In the genomic region with DNA sequence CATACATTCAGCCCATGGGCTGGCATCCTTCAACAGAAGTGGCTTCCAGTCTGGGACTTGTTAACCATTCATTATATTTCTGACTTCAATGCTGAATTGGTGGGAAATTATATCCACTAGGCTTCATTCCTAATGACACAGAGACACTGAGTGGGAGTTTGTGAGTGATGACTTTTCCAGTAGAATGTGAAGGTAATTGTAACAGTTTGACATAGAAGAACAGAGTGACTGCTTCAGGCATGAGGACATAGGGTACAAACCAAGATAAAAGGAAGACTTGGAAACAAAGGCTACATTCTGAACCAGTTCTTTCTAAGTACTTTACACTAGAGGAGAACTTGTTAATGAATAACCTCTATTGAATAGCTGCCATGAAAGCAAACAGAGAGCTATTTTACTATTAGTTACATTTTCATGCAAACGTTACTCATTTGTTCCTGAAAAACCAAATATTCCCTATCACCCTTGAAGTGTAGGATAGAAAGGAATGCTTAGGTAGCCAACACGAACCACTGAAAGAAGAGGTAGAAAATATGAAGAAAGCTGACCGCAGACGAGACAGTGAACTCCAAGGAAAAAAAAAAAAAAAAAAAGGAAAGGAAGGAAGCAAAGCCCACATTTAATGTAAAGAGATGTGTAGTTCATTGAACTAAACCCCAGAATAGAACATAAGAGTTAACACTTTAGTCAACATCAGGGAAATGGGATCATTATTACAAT, we compare ENCODE assay signal across 15 cellular contexts.
DNase-seq lines count a peak whose midpoint lies in the region; ATAC-seq, FAIRE-seq and TF ChIP-seq lines count a peak whose summit lies in the region.
"Had no signal": no experiment of that assay in that cellular context is flagged by ENCODE, and none has a peak within 500 bp of the region (broad histone marks: within the 10 kb centered on the region; RNA-seq: fewer than 3 reads in every experiment).

No MANE protein-coding gene starts in this region.

- ATAC-seq in Right ventricle myocardium superior (ENCODE audit: poor library complexity) = no peak
- peak; percentile 56 to 87 (median 82) for ATAC-seq in right lobe of liver
- no peak for ATAC-seq in HG02852 (IDR thresholded peaks at IDR 0.05; ENCODE audit: unreplicated experiment)
- ATAC-seq: SK-N-SH treated with all-trans-retinoic acid at 6 μM for 48 hours had no signal

- intact Hi-C loops in Right ventricle myocardium superior (cut with DNase I) = no loop called here
- intact Hi-C loops in colonic mucosa (cut with DNase I) = no loop called here
- intact Hi-C loops in right lobe of liver (cut with DNase I) = no loop called here

- H3K4me1 ChIP-seq in cardiac muscle cell (ENCODE audit: low read depth) = peaks cover 14% of the 10 kb centered on the region
- H3K4me1 ChIP-seq in colonic mucosa = no peaks in the 10 kb centered on the region
- peaks cover 0 to 8% (median 0%) of the 10 kb centered on the region in 4 donors for H3K4me1 ChIP-seq in right lobe of liver

- H3K27ac ChIP-seq in cardiac muscle cell = peak overlapping the region; percentile 38
- peak overlapping the region; percentile 51 for H3K27ac ChIP-seq in colonic mucosa
- no peak overlapping the region for H3K27ac ChIP-seq in right lobe of liver

- DNase-seq in cardiac muscle cell (ENCODE audit: low read depth in 1 of 2, low spot score in 1 of 2) = peak in 1 of 2 donors; percentile 14
- no peak for DNase-seq in Right ventricle myocardium superior
- DNase-seq in colonic mucosa = no peak
- DNase-seq in right lobe of liver = no peak
- DNase-seq in urothelium cell line (ENCODE audit: low spot score) = peak; percentile 30
- no peak for DNase-seq in germinal center (ENCODE audit: low spot score)
- no peak for DNase-seq in NCI-H524 (lab: John Stamatoyannopoulos, UW)
- DNase-seq: foreskin fibroblast; Kasumi-1; NCI-H187 treated with DMSO at 0.1 percent for 48 hours; nucleus accumbens; stimulated activated CD4-positive, alpha-beta T cell treated with anti-CD3 and anti-CD28 coated beads, Interleukin-12 subunit alpha, Interleukin-12 subunit beta, amount 100 ng/mL, for 4 hours had no signal

- H3K4me3 ChIP-seq in cardiac muscle cell (no peak overlapping the region), colonic mucosa (no peak overlapping the region), right lobe of liver (no peak overlapping the region)

- WGBS in right lobe of liver (ENCODE audit: insufficient coverage, low coverage, low lambda C conversion rate, missing lambda C conversion rate) = 20% methylated on average over 4 of the region's 4 CpGs

- TF ChIP-seq CTCF in cardiac muscle cell (IDR thresholded peaks at IDR 0.05; ENCODE audit: low read depth, low read length) (no peak), colonic mucosa (IDR thresholded peaks at IDR 0.05) (no peak), right lobe of liver (IDR thresholded peaks at IDR 0.05) (no peak)

- H3K9ac ChIP-seq in colonic mucosa (ENCODE audit: low read depth in 2 of 2, low read length in 2 of 2) = no peak overlapping the region

- no peaks in the 10 kb centered on the region for H3K27me3 ChIP-seq in cardiac muscle cell
- no peaks in the 10 kb centered on the region for H3K27me3 ChIP-seq in colonic mucosa
- H3K27me3 ChIP-seq in right lobe of liver = no peaks in the 10 kb centered on the region

- no peak for TF ChIP-seq POLR2A in right lobe of liver (IDR thresholded peaks at IDR 0.05)

- H3K9me3 ChIP-seq in cardiac muscle cell (ENCODE audit: low read depth) = no peaks in the 10 kb centered on the region
- no peaks in the 10 kb centered on the region for H3K9me3 ChIP-seq in colonic mucosa
- no peaks in the 10 kb centered on the region for H3K9me3 ChIP-seq in right lobe of liver

- H3K36me3 ChIP-seq in cardiac muscle cell = no peaks in the 10 kb centered on the region
- H3K36me3 ChIP-seq in colonic mucosa = no peaks in the 10 kb centered on the region
- no peaks in the 10 kb centered on the region for H3K36me3 ChIP-seq in right lobe of liver

- peak; percentile 88 for FAIRE-seq in urothelium cell line (lab: Jason Lieb, UNC)
- FAIRE-seq: D721Med had no signal

Comparison
In these comparisons a context has a peak if more than half of its experiments do, and no peak if none do; other contexts are left out.
1. H3K27ac ChIP-seq: peak in cardiac muscle cell (single experiment) and colonic mucosa (single experiment); none in right lobe of liver (0 of 3).
2. ATAC-seq: peak in right lobe of liver (4 of 4); none in Right ventricle myocardium superior (single experiment) and HG02852 (single experiment).